In genomic region chr1:42767510-42767924, GRCh38 we compare ENCODE assay signal across 8 cellular contexts. TPM values are rescaled to one million over a fixed set of nuclear protein-coding genes. Genes with fewer than 3 reads are reported as not detected.
DNase-seq lines count a peak whose midpoint lies in the region; ATAC-seq and TF ChIP-seq lines count a peak whose summit lies in the region.

No MANE protein-coding gene starts in this region.

- TF ChIP-seq CTCF in 22Rv1 (IDR thresholded peaks at IDR 0.05) (no peak), WTC11 (IDR thresholded peaks at IDR 0.05) (no peak), right atrium auricular region (IDR thresholded peaks at IDR 0.05) (no peak), spleen (IDR thresholded peaks at IDR 0.05 in 8 of 11, conservative IDR thresholded peaks at IDR 0.05 in 3 of 11) (no peak)

- H3K4me3 Mint-ChIP-seq in WTC11, result no peak overlapping the region; the same call in 1 of the 2 replicates

- ATAC-seq in GM18870 (IDR thresholded peaks at IDR 0.05; ENCODE audit: unreplicated experiment) (peak; percentile 17), HG03108 (IDR thresholded peaks at IDR 0.05; ENCODE audit: unreplicated experiment) (peak; percentile 16), WTC11 (peak; percentile 4)

- H3K4me1 ChIP-seq in right atrium auricular region, result peaks cover 0 to 42% of the 10 kb centered on the region in 2 donors
- H3K4me1 ChIP-seq in spleen, result peaks cover 27 to 90% (median 56%) of the 10 kb centered on the region in 6 donors

- no peak for DNase-seq in WTC11 (ENCODE audit: low spot score)
- DNase-seq in right atrium auricular region (ENCODE audit: low spot score), result no peak
- DNase-seq in spleen, result no peak
- DNase-seq in retina, result no peak
- DNase-seq in NCI-H2029 treated with DMSO at 0.1 percent for 48 hours (lab: John Stamatoyannopoulos, UW), result no peak

- no peaks in the 10 kb centered on the region for H3K27me3 Mint-ChIP-seq in WTC11 (ENCODE audit: low read depth)

- peaks cover 10% of the 10 kb centered on the region for H3K36me3 Mint-ChIP-seq in WTC11

- CTCF ChIA-PET in WTC11 (lab: Charles Lee), result interaction anchor here (0.6 to 3.7 kb wide), 18 partner anchors 9 to 623 kb away, joined by 3 to 42 read pairs (median 8); partner anchors contain the start of genes CLDN19, PPIH and ZNF691

- intact Hi-C loops in spleen (cut with DNase I; ENCODE audit: low total_unique reads), result loop anchor here (10.0 kb wide), 1 partner anchor 83 kb away; the partner anchor contains the start of gene YBX1

- POLR2A ChIA-PET in WTC11 (lab: Charles Lee), result interaction anchor here (1.2 to 2.9 kb wide), 11 partner anchors 10 to 291 kb away, joined by 3 to 11 read pairs (median 6); partner anchors contain the start of genes CLDN19, ERMAP, SVBP and YBX1

- TF ChIP-seq POLR2A in spleen (IDR thresholded peaks at IDR 0.05), result no peak

- H3K36me3 ChIP-seq in right atrium auricular region (no peaks in the 10 kb centered on the region), spleen (peaks cover 0 to 7% (median 0%) of the 10 kb centered on the region in 6 donors)

- H3K27me3 ChIP-seq in right atrium auricular region (no peaks in the 10 kb centered on the region), spleen (replicated peaks in 1 of 7) (no peaks in the 10 kb centered on the region)

- H3K9me3 ChIP-seq in right atrium auricular region, result no peaks in the 10 kb centered on the region
- no peaks in the 10 kb centered on the region for H3K9me3 ChIP-seq in spleen

- 0 to 1% (median 1%) methylated on average over 17 to 21 of the region's 21 CpGs for WGBS in spleen, 5 donors

- no peaks in the 10 kb centered on the region for H3K9me3 Mint-ChIP-seq in WTC11

- H3K4me3 ChIP-seq in right atrium auricular region (peak overlapping the region; percentile 90 to 94), spleen (peak overlapping the region; percentile 75 to 99 (median 94))

- peak overlapping the region; percentile 63 for H3K27ac ChIP-seq in 22Rv1
- peak overlapping the region; percentile 91 to 93 for H3K27ac ChIP-seq in right atrium auricular region
- peak overlapping the region; percentile 83 to 95 (median 91) for H3K27ac ChIP-seq in spleen

- peak overlapping the region; percentile 86 for H3K27ac Mint-ChIP-seq in WTC11

- peaks cover 18% of the 10 kb centered on the region for H3K4me1 Mint-ChIP-seq in WTC11

TF ChIP-seq in WTC11, 78 proteins besides CTCF, POLR2A, EP300 and RAD21:
- TF ChIP-seq KAT7 (CRISPR knock-in tag; IDR thresholded peaks at IDR 0.05; ENCODE audit: borderline replicate concordance) (0 out of 2 replicates have a peak, but pooled peaks have one; percentile 18), SMAD3 (CRISPR knock-in tag; IDR thresholded peaks at IDR 0.05; ENCODE audit: borderline replicate concordance) (peak; percentile 4; the same call in 1 of the 2 replicates), ZNF232 (CRISPR knock-in tag; IDR thresholded peaks at IDR 0.05) (0 out of 2 replicates have a peak, but pooled peaks have one; percentile 12), E2F1 (CRISPR knock-in tag; IDR thresholded peaks at IDR 0.05) (no peak), PRRX2 (CRISPR knock-in tag; IDR thresholded peaks at IDR 0.05) (no peak), AR (CRISPR knock-in tag; IDR thresholded peaks at IDR 0.05) (no peak), FOXP1 (CRISPR knock-in tag; IDR thresholded peaks at IDR 0.05; ENCODE audit: borderline replicate concordance) (no peak; the same call in 1 of the 2 replicates), ZNF396 (CRISPR knock-in tag; IDR thresholded peaks at IDR 0.05; ENCODE audit: borderline replicate concordance) (no peak)
- TF ChIP-seq, protein P1, sequence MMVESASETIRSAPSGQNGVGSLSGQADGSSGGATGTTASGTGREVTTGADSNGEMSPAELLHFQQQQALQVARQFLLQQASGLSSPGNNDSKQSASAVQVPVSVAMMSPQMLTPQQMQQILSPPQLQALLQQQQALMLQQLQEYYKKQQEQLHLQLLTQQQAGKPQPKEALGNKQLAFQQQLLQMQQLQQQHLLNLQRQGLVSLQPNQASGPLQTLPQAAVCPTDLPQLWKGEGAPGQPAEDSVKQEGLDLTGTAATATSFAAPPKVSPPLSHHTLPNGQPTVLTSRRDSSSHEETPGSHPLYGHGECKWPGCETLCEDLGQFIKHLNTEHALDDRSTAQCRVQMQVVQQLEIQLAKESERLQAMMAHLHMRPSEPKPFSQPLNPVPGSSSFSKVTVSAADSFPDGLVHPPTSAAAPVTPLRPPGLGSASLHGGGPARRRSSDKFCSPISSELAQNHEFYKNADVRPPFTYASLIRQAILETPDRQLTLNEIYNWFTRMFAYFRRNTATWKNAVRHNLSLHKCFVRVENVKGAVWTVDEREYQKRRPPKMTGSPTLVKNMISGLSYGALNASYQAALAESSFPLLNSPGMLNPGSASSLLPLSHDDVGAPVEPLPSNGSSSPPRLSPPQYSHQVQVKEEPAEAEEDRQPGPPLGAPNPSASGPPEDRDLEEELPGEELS (CRISPR knock-in tag; IDR thresholded peaks at IDR 0.05), result 0 out of 2 replicates have a peak, but pooled peaks have one; percentile 34
- TF ChIP-seq, protein P2, sequence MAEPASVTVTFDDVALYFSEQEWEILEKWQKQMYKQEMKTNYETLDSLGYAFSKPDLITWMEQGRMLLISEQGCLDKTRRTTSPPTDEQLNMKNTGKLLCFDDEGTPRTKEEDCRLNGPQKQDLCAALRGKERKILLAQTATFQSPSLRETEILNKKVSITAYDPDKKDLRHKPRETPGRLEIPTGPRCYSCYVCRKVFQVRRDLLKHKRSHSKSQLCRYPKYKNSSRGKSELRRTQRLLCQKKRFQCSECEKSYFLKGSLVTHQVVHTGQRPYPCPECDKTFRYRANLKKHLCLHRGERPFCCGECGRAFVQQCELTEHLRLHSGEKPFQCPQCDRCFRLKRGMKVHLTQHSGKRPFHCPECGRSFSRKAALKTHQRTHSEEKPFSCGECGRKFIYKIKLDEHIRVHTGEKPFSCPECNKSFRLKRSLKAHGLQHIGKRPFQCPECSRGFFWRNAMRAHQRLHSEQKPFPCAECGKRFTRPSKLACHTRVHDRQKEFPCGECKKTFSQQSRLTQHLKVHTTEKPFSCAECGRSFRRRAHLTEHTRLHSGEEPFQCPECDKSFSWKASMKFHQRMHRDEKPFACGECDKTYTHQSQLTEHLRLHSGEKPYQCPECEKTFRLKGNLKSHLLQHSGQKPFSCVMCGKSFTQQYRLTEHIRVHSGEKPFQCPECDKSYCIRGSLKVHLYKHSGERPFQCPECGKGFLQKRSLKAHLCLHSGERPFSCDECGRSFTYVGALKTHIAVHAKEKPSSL (CRISPR knock-in tag; conservative IDR thresholded peaks at IDR 0.05), result no peak

RNA-seq across cellular contexts. Expression of gene C1orf50, which starts 0.5 kb away (rescaled TPM):
- total RNA-seq in WTC11 (2021), result 5.1 to 6.3 TPM (median 5.3 TPM) in 3 replicates
- 1 to 10 TPM; 3.0 to 3.6 TPM for total RNA-seq in right atrium auricular region
- total RNA-seq in spleen, result 1 to 10 TPM; 3.1 to 9.8 (median 5.1) TPM
- 1 to 10 TPM; 1.5 to 3.4 (median 3.4) TPM for polyA plus RNA-seq in spleen

RNA-seq across cellular contexts. Expression of gene P3H1, which starts 0.7 kb away (rescaled TPM):
- total RNA-seq in WTC11 (2021) (78.1 to 95.1 TPM (median 80.3 TPM) in 3 replicates), right atrium auricular region (10 to 100 TPM; 11.3 to 15.6 TPM), spleen (10 to 100 TPM; 38.4 to 55.8 (median 41.5) TPM)
- polyA plus RNA-seq in spleen, result 10 to 100 TPM; 35.1 to 51.6 (median 47.3) TPM

RNA-seq across cellular contexts. Expression of gene TMEM269, which starts 17.3 kb away (rescaled TPM):
- total RNA-seq in WTC11 (2021) (0.57 to 0.85 TPM (median 0.73 TPM) in 3 replicates), right atrium auricular region (not detected), spleen (1 to 10 TPM in 1 of 7 donors, under 1 TPM in 5, not detected in 1; 0.23 to 1.6 (median 0.27) TPM)
- under 1 TPM; 0.03 to 0.09 (median 0.06) TPM for polyA plus RNA-seq in spleen

RNA-seq across cellular contexts. Expression of gene CLDN19, which starts 27.5 kb away (rescaled TPM):
- 8.1 to 15.9 TPM (median 14.7 TPM) in 3 replicates for total RNA-seq in WTC11 (2021)
- under 1 TPM in 1 of 2 donors, not detected in 1; 0.28 TPM for total RNA-seq in right atrium auricular region
- under 1 TPM in 1 of 7 donors, not detected in 6; 0.28 TPM for total RNA-seq in spleen
- polyA plus RNA-seq in spleen, result under 1 TPM in 1 of 3 donors, not detected in 2; 0.26 TPM

RNA-seq across cellular contexts. Expression of gene ERMAP, which starts 49.4 kb away (rescaled TPM):
- total RNA-seq in WTC11 (2021) (2.6 to 4.2 TPM (median 3.1 TPM) in 3 replicates), right atrium auricular region (1 to 10 TPM; 3.3 to 5.6 TPM), spleen (10 to 100 TPM; 11.0 to 19.3 (median 15.4) TPM)
- 1 to 10 TPM; 3.0 to 4.8 (median 4.4) TPM for polyA plus RNA-seq in spleen
